1 cellular context compared by ENCODE assay signal in the genomic region with DNA sequence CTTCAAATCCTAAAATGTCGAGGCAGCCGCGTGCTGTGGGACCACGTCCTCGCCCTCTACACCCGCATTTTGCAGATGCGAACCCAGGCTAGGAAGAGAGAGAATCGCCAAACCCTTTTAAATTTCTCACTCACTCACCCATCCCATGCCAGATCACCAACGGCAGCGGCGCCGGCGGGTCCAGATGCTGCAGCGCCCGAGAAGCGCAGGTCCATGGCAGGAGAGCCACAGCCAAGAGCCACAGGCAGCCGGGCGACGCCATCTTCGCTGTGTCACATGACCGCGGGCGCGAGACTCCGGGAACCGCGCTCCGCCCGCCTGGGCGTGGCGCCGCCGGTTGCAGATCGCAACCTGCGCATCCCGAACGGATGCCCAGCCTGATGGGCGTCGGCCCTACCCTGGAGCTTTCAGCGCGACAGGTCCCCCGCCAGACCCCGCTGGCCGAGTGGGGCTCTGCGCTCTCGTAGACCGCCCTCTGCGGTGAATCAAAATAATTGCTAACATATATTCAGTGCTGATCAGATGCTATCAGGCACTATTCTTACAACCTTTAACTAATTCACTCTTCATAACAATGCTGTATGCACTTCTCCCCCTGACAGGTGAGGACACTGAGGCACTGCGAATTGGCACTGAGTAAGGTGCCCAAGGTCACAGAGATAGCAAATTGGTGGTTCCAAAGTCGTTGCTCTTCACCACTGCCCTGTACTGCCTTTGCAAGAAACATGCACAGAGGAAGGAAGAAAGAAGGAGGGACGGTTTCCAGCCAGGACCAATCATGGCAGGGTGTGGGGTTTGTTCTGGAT.
A peak's percentile ranks its signal among the peaks of the same experiment; 100 is the strongest.
TF ChIP-seq lines count a peak whose summit lies in the region.

A gene (minus strand): TSS at position 276 of the 806 bp plus-strand sequence. CDS start 14 bp downstream, at position 262.

TF ChIP-seq in GM12878, 131 proteins besides CTCF, POLR2A, EP300 and RAD21 (continued from another document and continues in another):
- TF ChIP-seq, protein P1, sequence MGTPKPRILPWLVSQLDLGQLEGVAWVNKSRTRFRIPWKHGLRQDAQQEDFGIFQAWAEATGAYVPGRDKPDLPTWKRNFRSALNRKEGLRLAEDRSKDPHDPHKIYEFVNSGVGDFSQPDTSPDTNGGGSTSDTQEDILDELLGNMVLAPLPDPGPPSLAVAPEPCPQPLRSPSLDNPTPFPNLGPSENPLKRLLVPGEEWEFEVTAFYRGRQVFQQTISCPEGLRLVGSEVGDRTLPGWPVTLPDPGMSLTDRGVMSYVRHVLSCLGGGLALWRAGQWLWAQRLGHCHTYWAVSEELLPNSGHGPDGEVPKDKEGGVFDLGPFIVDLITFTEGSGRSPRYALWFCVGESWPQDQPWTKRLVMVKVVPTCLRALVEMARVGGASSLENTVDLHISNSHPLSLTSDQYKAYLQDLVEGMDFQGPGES (IDR thresholded peaks at IDR 0.05), result no peak
- no peak for TF ChIP-seq MYC (IDR thresholded peaks at IDR 0.05; ENCODE audit: insufficient read depth, insufficient read length, insufficient replicate concordance, low read length, severe bottlenecking)
- TF ChIP-seq GATAD2B (conservative IDR thresholded peaks at IDR 0.05; ENCODE audit: low read depth), result no peak
- TF ChIP-seq EZH2 (IDR thresholded peaks at IDR 0.05; ENCODE audit: borderline replicate concordance, control insufficient read depth, low read depth, low read length), result no peak
- no peak for TF ChIP-seq NFXL1 (IDR thresholded peaks at IDR 0.05; ENCODE audit: borderline replicate concordance)
- peak; percentile 66 for TF ChIP-seq IKZF1 (conservative IDR thresholded peaks at IDR 0.05)
- TF ChIP-seq ASH2L (IDR thresholded peaks at IDR 0.05; ENCODE audit: borderline replicate concordance, low read depth), result 0 out of 2 replicates have a peak, but pooled peaks have one; percentile 77
- TF ChIP-seq, protein P2, sequence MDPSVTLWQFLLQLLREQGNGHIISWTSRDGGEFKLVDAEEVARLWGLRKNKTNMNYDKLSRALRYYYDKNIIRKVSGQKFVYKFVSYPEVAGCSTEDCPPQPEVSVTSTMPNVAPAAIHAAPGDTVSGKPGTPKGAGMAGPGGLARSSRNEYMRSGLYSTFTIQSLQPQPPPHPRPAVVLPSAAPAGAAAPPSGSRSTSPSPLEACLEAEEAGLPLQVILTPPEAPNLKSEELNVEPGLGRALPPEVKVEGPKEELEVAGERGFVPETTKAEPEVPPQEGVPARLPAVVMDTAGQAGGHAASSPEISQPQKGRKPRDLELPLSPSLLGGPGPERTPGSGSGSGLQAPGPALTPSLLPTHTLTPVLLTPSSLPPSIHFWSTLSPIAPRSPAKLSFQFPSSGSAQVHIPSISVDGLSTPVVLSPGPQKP (IDR thresholded peaks at IDR 0.05; ENCODE audit: low read depth, low read length), result no peak
- peak; percentile 58; the same call in 1 of the 2 replicates for TF ChIP-seq NBN (IDR thresholded peaks at IDR 0.05)
- TF ChIP-seq, protein P3, sequence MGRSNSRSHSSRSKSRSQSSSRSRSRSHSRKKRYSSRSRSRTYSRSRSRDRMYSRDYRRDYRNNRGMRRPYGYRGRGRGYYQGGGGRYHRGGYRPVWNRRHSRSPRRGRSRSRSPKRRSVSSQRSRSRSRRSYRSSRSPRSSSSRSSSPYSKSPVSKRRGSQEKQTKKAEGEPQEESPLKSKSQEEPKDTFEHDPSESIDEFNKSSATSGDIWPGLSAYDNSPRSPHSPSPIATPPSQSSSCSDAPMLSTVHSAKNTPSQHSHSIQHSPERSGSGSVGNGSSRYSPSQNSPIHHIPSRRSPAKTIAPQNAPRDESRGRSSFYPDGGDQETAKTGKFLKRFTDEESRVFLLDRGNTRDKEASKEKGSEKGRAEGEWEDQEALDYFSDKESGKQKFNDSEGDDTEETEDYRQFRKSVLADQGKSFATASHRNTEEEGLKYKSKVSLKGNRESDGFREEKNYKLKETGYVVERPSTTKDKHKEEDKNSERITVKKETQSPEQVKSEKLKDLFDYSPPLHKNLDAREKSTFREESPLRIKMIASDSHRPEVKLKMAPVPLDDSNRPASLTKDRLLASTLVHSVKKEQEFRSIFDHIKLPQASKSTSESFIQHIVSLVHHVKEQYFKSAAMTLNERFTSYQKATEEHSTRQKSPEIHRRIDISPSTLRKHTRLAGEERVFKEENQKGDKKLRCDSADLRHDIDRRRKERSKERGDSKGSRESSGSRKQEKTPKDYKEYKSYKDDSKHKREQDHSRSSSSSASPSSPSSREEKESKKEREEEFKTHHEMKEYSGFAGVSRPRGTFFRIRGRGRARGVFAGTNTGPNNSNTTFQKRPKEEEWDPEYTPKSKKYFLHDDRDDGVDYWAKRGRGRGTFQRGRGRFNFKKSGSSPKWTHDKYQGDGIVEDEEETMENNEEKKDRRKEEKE (IDR thresholded peaks at IDR 0.05), result no peak
- TF ChIP-seq, protein P4, sequence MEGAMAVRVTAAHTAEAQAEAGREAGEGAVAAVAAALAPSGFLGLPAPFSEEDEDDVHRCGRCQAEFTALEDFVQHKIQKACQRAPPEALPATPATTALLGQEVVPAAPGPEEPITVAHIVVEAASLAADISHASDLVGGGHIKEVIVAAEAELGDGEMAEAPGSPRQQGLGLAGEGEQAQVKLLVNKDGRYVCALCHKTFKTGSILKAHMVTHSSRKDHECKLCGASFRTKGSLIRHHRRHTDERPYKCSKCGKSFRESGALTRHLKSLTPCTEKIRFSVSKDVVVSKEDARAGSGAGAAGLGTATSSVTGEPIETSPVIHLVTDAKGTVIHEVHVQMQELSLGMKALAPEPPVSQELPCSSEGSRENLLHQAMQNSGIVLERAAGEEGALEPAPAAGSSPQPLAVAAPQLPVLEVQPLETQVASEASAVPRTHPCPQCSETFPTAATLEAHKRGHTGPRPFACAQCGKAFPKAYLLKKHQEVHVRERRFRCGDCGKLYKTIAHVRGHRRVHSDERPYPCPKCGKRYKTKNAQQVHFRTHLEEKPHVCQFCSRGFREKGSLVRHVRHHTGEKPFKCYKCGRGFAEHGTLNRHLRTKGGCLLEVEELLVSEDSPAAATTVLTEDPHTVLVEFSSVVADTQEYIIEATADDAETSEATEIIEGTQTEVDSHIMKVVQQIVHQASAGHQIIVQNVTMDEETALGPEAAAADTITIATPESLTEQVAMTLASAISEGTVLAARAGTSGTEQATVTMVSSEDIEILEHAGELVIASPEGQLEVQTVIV (IDR thresholded peaks at IDR 0.05; ENCODE audit: borderline replicate concordance, partially characterized antibody), result no peak
- 0 out of 2 replicates have a peak, but pooled peaks have one; percentile 44 for TF ChIP-seq HCFC1 (IDR thresholded peaks at IDR 0.05; ENCODE audit: low read length)
- TF ChIP-seq TAF1 (IDR thresholded peaks at IDR 0.05; ENCODE audit: borderline replicate concordance, low read depth, low read length), result peak; percentile 49; the same call in 1 of the 2 replicates
- TF ChIP-seq STAT1 (conservative IDR thresholded peaks at IDR 0.05), result no peak
- TF ChIP-seq, protein P5, sequence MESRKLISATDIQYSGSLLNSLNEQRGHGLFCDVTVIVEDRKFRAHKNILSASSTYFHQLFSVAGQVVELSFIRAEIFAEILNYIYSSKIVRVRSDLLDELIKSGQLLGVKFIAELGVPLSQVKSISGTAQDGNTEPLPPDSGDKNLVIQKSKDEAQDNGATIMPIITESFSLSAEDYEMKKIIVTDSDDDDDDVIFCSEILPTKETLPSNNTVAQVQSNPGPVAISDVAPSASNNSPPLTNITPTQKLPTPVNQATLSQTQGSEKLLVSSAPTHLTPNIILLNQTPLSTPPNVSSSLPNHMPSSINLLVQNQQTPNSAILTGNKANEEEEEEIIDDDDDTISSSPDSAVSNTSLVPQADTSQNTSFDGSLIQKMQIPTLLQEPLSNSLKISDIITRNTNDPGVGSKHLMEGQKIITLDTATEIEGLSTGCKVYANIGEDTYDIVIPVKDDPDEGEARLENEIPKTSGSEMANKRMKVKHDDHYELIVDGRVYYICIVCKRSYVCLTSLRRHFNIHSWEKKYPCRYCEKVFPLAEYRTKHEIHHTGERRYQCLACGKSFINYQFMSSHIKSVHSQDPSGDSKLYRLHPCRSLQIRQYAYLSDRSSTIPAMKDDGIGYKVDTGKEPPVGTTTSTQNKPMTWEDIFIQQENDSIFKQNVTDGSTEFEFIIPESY (IDR thresholded peaks at IDR 0.05), result no peak
- no peak for TF ChIP-seq SMARCA5 (IDR thresholded peaks at IDR 0.05)
- TF ChIP-seq MEF2A (IDR thresholded peaks at IDR 0.05; ENCODE audit: insufficient read depth, low read depth, low read length), result no peak
- no peak for TF ChIP-seq NR2C1 (IDR thresholded peaks at IDR 0.05)
- TF ChIP-seq ZNF274 (IDR thresholded peaks at IDR 0.05; ENCODE audit: insufficient read depth, insufficient read length), result no peak
- TF ChIP-seq RFX5 (IDR thresholded peaks at IDR 0.05; ENCODE audit: low read depth, low read length), result no peak
- no peak for TF ChIP-seq ATF7 (IDR thresholded peaks at IDR 0.05; ENCODE audit: low read depth)
- TF ChIP-seq, protein P6, sequence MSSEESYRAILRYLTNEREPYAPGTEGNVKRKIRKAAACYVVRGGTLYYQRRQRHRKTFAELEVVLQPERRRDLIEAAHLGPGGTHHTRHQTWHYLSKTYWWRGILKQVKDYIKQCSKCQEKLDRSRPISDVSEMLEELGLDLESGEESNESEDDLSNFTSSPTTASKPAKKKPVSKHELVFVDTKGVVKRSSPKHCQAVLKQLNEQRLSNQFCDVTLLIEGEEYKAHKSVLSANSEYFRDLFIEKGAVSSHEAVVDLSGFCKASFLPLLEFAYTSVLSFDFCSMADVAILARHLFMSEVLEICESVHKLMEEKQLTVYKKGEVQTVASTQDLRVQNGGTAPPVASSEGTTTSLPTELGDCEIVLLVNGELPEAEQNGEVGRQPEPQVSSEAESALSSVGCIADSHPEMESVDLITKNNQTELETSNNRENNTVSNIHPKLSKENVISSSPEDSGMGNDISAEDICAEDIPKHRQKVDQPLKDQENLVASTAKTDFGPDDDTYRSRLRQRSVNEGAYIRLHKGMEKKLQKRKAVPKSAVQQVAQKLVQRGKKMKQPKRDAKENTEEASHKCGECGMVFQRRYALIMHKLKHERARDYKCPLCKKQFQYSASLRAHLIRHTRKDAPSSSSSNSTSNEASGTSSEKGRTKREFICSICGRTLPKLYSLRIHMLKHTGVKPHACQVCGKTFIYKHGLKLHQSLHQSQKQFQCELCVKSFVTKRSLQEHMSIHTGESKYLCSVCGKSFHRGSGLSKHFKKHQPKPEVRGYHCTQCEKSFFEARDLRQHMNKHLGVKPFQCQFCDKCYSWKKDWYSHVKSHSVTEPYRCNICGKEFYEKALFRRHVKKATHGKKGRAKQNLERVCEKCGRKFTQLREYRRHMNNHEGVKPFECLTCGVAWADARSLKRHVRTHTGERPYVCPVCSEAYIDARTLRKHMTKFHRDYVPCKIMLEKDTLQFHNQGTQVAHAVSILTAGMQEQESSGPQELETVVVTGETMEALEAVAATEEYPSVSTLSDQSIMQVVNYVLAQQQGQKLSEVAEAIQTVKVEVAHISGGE (CRISPR knock-in tag; IDR thresholded peaks at IDR 0.05), result no peak
- no peak for TF ChIP-seq TCF3 (IDR thresholded peaks at IDR 0.05; ENCODE audit: borderline replicate concordance, insufficient read depth, low read depth, low read length)
- TF ChIP-seq HDGF (IDR thresholded peaks at IDR 0.05), result no peak
- no peak for TF ChIP-seq HDAC6 (IDR thresholded peaks at IDR 0.05; ENCODE audit: unreplicated experiment)
- no peak for TF ChIP-seq ZNF622 (IDR thresholded peaks at IDR 0.05)
- no peak for TF ChIP-seq IRF4 (IDR thresholded peaks at IDR 0.05; ENCODE audit: low read depth, low read length)
- TF ChIP-seq, protein P7, sequence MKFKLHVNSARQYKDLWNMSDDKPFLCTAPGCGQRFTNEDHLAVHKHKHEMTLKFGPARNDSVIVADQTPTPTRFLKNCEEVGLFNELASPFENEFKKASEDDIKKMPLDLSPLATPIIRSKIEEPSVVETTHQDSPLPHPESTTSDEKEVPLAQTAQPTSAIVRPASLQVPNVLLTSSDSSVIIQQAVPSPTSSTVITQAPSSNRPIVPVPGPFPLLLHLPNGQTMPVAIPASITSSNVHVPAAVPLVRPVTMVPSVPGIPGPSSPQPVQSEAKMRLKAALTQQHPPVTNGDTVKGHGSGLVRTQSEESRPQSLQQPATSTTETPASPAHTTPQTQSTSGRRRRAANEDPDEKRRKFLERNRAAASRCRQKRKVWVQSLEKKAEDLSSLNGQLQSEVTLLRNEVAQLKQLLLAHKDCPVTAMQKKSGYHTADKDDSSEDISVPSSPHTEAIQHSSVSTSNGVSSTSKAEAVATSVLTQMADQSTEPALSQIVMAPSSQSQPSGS (IDR thresholded peaks at IDR 0.05; ENCODE audit: low read length), result no peak
- TF ChIP-seq RB1 (IDR thresholded peaks at IDR 0.05; ENCODE audit: borderline replicate concordance), result no peak; the same call in 1 of the 2 replicates
- no peak for TF ChIP-seq SUZ12 (IDR thresholded peaks at IDR 0.05; ENCODE audit: unreplicated experiment)
- no peak for TF ChIP-seq SMAD1 (IDR thresholded peaks at IDR 0.05; ENCODE audit: low read depth, partially characterized antibody)
- TF ChIP-seq, protein P8, sequence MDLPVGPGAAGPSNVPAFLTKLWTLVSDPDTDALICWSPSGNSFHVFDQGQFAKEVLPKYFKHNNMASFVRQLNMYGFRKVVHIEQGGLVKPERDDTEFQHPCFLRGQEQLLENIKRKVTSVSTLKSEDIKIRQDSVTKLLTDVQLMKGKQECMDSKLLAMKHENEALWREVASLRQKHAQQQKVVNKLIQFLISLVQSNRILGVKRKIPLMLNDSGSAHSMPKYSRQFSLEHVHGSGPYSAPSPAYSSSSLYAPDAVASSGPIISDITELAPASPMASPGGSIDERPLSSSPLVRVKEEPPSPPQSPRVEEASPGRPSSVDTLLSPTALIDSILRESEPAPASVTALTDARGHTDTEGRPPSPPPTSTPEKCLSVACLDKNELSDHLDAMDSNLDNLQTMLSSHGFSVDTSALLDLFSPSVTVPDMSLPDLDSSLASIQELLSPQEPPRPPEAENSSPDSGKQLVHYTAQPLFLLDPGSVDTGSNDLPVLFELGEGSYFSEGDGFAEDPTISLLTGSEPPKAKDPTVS (IDR thresholded peaks at IDR 0.05; ENCODE audit: low read depth, low read length), result no peak
- TF ChIP-seq, protein P9, sequence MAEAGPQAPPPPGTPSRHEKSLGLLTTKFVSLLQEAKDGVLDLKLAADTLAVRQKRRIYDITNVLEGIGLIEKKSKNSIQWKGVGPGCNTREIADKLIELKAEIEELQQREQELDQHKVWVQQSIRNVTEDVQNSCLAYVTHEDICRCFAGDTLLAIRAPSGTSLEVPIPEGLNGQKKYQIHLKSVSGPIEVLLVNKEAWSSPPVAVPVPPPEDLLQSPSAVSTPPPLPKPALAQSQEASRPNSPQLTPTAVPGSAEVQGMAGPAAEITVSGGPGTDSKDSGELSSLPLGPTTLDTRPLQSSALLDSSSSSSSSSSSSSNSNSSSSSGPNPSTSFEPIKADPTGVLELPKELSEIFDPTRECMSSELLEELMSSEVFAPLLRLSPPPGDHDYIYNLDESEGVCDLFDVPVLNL (IDR thresholded peaks at IDR 0.05; ENCODE audit: low read depth, low read length), result no peak
- no peak for TF ChIP-seq GABPA (IDR thresholded peaks at IDR 0.05; ENCODE audit: low read depth)
- TF ChIP-seq, protein P10, sequence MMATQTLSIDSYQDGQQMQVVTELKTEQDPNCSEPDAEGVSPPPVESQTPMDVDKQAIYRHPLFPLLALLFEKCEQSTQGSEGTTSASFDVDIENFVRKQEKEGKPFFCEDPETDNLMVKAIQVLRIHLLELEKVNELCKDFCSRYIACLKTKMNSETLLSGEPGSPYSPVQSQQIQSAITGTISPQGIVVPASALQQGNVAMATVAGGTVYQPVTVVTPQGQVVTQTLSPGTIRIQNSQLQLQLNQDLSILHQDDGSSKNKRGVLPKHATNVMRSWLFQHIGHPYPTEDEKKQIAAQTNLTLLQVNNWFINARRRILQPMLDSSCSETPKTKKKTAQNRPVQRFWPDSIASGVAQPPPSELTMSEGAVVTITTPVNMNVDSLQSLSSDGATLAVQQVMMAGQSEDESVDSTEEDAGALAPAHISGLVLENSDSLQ (IDR thresholded peaks at IDR 0.05), result no peak
